In genomic region chr12:122422769-122423257, GRCh38 we compare ENCODE assay signal across 8 cellular contexts. TPM values are rescaled to one million over a fixed set of nuclear protein-coding genes. Genes with fewer than 3 reads are reported as not detected.
DNase-seq lines count a peak whose midpoint lies in the region; ATAC-seq, FAIRE-seq and TF ChIP-seq lines count a peak whose summit lies in the region.

No MANE protein-coding gene starts in this region.

- peak overlapping the region; percentile 80 for H3K4me3 ChIP-seq in adipocyte (ENCODE audit: low read length)
- peak overlapping the region; percentile 80 for H3K4me3 ChIP-seq in iPS-15b (ENCODE audit: low read depth, low read length)
- H3K4me3 ChIP-seq in skin epidermis: peak overlapping the region; percentile 39 to 95 (median 90)

- peak overlapping the region; percentile 96 for H3K4me3 Mint-ChIP-seq in CD4-positive, alpha-beta T cell

- peaks cover 7% of the 10 kb centered on the region for H3K36me3 Mint-ChIP-seq in CD4-positive, alpha-beta T cell (ENCODE audit: low read depth)

- no peaks in the 10 kb centered on the region for H3K27me3 ChIP-seq in CD4-positive, alpha-beta T cell (ENCODE audit: control insufficient read depth, insufficient read depth, low read length)
- H3K27me3 ChIP-seq in adipocyte (replicated peaks; ENCODE audit: control insufficient read depth, insufficient read depth, low read length) (no peaks in the 10 kb centered on the region), iPS-15b (ENCODE audit: control insufficient read depth, insufficient read depth, low read length) (no peaks in the 10 kb centered on the region)

- no peak overlapping the region for H3K27ac ChIP-seq in CD4-positive, alpha-beta T cell (ENCODE audit: low read depth, low read length)
- H3K27ac ChIP-seq in skin epidermis: peak overlapping the region; percentile 55 to 100 (median 87)

- H3K4me1 Mint-ChIP-seq in CD4-positive, alpha-beta T cell (ENCODE audit: low read depth): peaks cover 33% of the 10 kb centered on the region

- H3K4me1 ChIP-seq in adipocyte (ENCODE audit: control insufficient read depth, insufficient read depth, low read length): peaks cover 23% of the 10 kb centered on the region
- peaks cover 5% of the 10 kb centered on the region for H3K4me1 ChIP-seq in iPS-15b (ENCODE audit: control insufficient read depth, insufficient read depth, low read length)

- H3K36me3 ChIP-seq in adipocyte (ENCODE audit: control insufficient read depth, insufficient read depth, low read length, severe bottlenecking): no peaks in the 10 kb centered on the region
- no peaks in the 10 kb centered on the region for H3K36me3 ChIP-seq in iPS-15b (ENCODE audit: control insufficient read depth, insufficient read depth, low read length)

- peak overlapping the region; percentile 86 for H3K27ac Mint-ChIP-seq in CD4-positive, alpha-beta T cell

- no peak for TF ChIP-seq CTCF in CD4-positive, alpha-beta T cell (IDR thresholded peaks at IDR 0.05)

- no peaks in the 10 kb centered on the region for H3K9me3 Mint-ChIP-seq in CD4-positive, alpha-beta T cell

- peak in 5 of 10 experiments; percentile 3 to 40 (median 14) for DNase-seq in CD4-positive, alpha-beta T cell
- DNase-seq in RCC 7860 (ENCODE audit: low spot score) (peak; percentile 25), adipocyte (ENCODE audit: low read depth) (peak; percentile 65)

- H3K9ac ChIP-seq in adipocyte (ENCODE audit: low read length) (peak overlapping the region; percentile 82), iPS-15b (ENCODE audit: low read depth, low read length) (peak overlapping the region; percentile 41)

- POLR2A ChIA-PET in CD4-positive, alpha-beta T cell (lab: Charles Lee): interaction anchor here (1.4 to 3.5 kb wide), 5 partner anchors 10 to 104 kb away, joined by 4 to 22 read pairs (median 14); partner anchors contain the start of genes KNTC1, RSRC2 and ZCCHC8

- ATAC-seq in CD4-positive, alpha-beta T cell (ENCODE audit: poor library complexity): peak; percentile 19
- ATAC-seq in HG02588 (IDR thresholded peaks at IDR 0.05; ENCODE audit: unreplicated experiment) (peak; percentile 6), HG03097 (IDR thresholded peaks at IDR 0.05; ENCODE audit: low FRiP score, unreplicated experiment) (no peak), GM19324 (IDR thresholded peaks at IDR 0.05; ENCODE audit: low FRiP score, unreplicated experiment) (no peak)

- H3K9me3 ChIP-seq in CD4-positive, alpha-beta T cell (ENCODE audit: control insufficient read depth, low read length): no peaks in the 10 kb centered on the region
- H3K9me3 ChIP-seq in adipocyte (ENCODE audit: control insufficient read depth, low read length) (no peaks in the 10 kb centered on the region), iPS-15b (ENCODE audit: control insufficient read depth, insufficient read depth, low read length) (no peaks in the 10 kb centered on the region)

- H3K27me3 Mint-ChIP-seq in CD4-positive, alpha-beta T cell: no peaks in the 10 kb centered on the region

- intact Hi-C loops in CD4-positive, alpha-beta T cell (cut with DNase I, micrococcal nuclease): loop anchor here in 1 of 2 experiments (5.0 kb wide), 1 partner anchor 44 kb away; no protein-coding TSS in a partner anchor

- CTCF ChIA-PET in CD4-positive, alpha-beta T cell (lab: Charles Lee): interaction anchor here (0.7 to 2.2 kb wide), 6 partner anchors 10 to 78 kb away, joined by 3 to 20 read pairs (median 8); partner anchors contain the start of gene ZCCHC8

- no peak for FAIRE-seq in RCC 7860 (lab: Jason Lieb, UNC)

RNA-seq across cellular contexts. Expression of gene CLIP1, which starts 0.3 kb away (rescaled TPM):
- 10 to 100 TPM; 52.0 to 54.9 TPM for total RNA-seq in CD4-positive, alpha-beta T cell

Comparison
In these comparisons a context has a peak if more than half of its experiments do, and no peak if none do; other contexts are left out.
1. ATAC-seq: peak in CD4-positive, alpha-beta T cell (single experiment) and HG02588 (single experiment); none in HG03097 (single experiment) and GM19324 (single experiment).
2. Peak in every context shown above with its lines, with median percentiles within 50 percentile points of each other: H3K4me3 ChIP-seq.